Comparison of ENCODE assay signal across 9 cellular contexts in genomic region chr2:121099329-121100318, GRCh38.
DNase-seq lines count a peak whose midpoint lies in the region; TF ChIP-seq lines count a peak whose summit lies in the region.
"Had no signal": no experiment of that assay in that cellular context is flagged by ENCODE, and none has a peak within 500 bp of the region (broad histone marks: within the 10 kb centered on the region; RNA-seq: fewer than 3 reads in every experiment).

No MANE protein-coding gene starts in this region.

- peak overlapping the region in 1 of 4 donors; percentile 52 for H3K27ac ChIP-seq in sigmoid colon
- H3K27ac ChIP-seq in Peyer's patch, result no peak overlapping the region

- CTCF ChIA-PET in activated naive CD4-positive, alpha-beta T cell treated with anti-CD3 and anti-CD28 coated beads, Interleukin-2, amount 10 ng/mL, durations not matched to agents 7 days and 5 days (lab: Charles Lee), result interaction anchor here (1.2 to 8.1 kb wide), 3 partner anchors 14 to 23 kb away, joined by 3 to 38 read pairs (median 3); no protein-coding TSS in a partner anchor

- TF ChIP-seq POLR2A in sigmoid colon (IDR thresholded peaks at IDR 0.05) (no peak), Peyer's patch (IDR thresholded peaks at IDR 0.05) (no peak)

- peak; percentile 23 for DNase-seq in DMS79 treated with DMSO at 0.1 percent for 48 hours (lab: John Stamatoyannopoulos, UW)
- DNase-seq in DMS79 (lab: John Stamatoyannopoulos, UW), result no peak
- DNase-seq in NCI-H69 (lab: John Stamatoyannopoulos, UW), result peak; percentile 42
- DNase-seq in fibroblast of the aortic adventitia (ENCODE audit: low read depth), result no peak
- peak; percentile 64 for DNase-seq in sigmoid colon
- DNase-seq in Peyer's patch, result no peak
- DNase-seq in activated naive CD4-positive, alpha-beta T cell treated with anti-CD3 and anti-CD28 coated beads, Interleukin-2, amount 10 ng/mL, durations not matched to agents 7 days and 5 days, result no peak
- DNase-seq in T-helper 2 cell treated with Interferon-gamma antibody and Interleukin-4, amounts not matched to agents 5 μg/mL and 100 μg/mL, for 36 hours (ENCODE audit: low spot score), result no peak

- H3K27me3 Mint-ChIP-seq in activated naive CD4-positive, alpha-beta T cell treated with anti-CD3 and anti-CD28 coated beads, Interleukin-2, amount 10 ng/mL, durations not matched to agents 7 days and 5 days, result peaks cover 18% of the 10 kb centered on the region
- no peaks in the 10 kb centered on the region for H3K27me3 Mint-ChIP-seq in T-helper 2 cell treated with Interferon-gamma antibody and Interleukin-4, amounts not matched to agents 5 μg/mL and 100 μg/mL, for 36 hours (ENCODE audit: low read depth)

- H3K4me1 ChIP-seq in sigmoid colon (peaks cover 0 to 17% (median 12%) of the 10 kb centered on the region in 4 donors), Peyer's patch (no peaks in the 10 kb centered on the region)

- H3K36me3 Mint-ChIP-seq in activated naive CD4-positive, alpha-beta T cell treated with anti-CD3 and anti-CD28 coated beads, Interleukin-2, amount 10 ng/mL, durations not matched to agents 7 days and 5 days, result no peaks in the 10 kb centered on the region
- H3K36me3 Mint-ChIP-seq in T-helper 2 cell treated with Interferon-gamma antibody and Interleukin-4, amounts not matched to agents 5 μg/mL and 100 μg/mL, for 36 hours (ENCODE audit: low read depth), result no peaks in the 10 kb centered on the region
- H3K36me3 Mint-ChIP-seq: stimulated activated memory B cell treated with anti-CD40 and anti-IgM and Interleukin-4, amounts not matched to agents 10 μg/mL and 1 μg/mL and 100 μg/mL, for 72 hours had no signal

- no peaks in the 10 kb centered on the region for H3K9me3 Mint-ChIP-seq in activated naive CD4-positive, alpha-beta T cell treated with anti-CD3 and anti-CD28 coated beads, Interleukin-2, amount 10 ng/mL, durations not matched to agents 7 days and 5 days
- H3K9me3 Mint-ChIP-seq in T-helper 2 cell treated with Interferon-gamma antibody and Interleukin-4, amounts not matched to agents 5 μg/mL and 100 μg/mL, for 36 hours, result no peaks in the 10 kb centered on the region
- H3K9me3 Mint-ChIP-seq: stimulated activated memory B cell treated with anti-CD40 and anti-IgM and Interleukin-4, amounts not matched to agents 10 μg/mL and 1 μg/mL and 100 μg/mL, for 72 hours had no signal

- H3K27me3 ChIP-seq in sigmoid colon (no peaks in the 10 kb centered on the region), Peyer's patch (no peaks in the 10 kb centered on the region)

- 56 to 64% methylated on average over 8 of the region's 8 CpGs for WGBS in sigmoid colon, 2 donors

- H3K27ac Mint-ChIP-seq in activated naive CD4-positive, alpha-beta T cell treated with anti-CD3 and anti-CD28 coated beads, Interleukin-2, amount 10 ng/mL, durations not matched to agents 7 days and 5 days, result no peak overlapping the region
- no peak overlapping the region for H3K27ac Mint-ChIP-seq in T-helper 2 cell treated with Interferon-gamma antibody and Interleukin-4, amounts not matched to agents 5 μg/mL and 100 μg/mL, for 36 hours
- H3K27ac Mint-ChIP-seq: stimulated activated memory B cell treated with anti-CD40 and anti-IgM and Interleukin-4, amounts not matched to agents 10 μg/mL and 1 μg/mL and 100 μg/mL, for 72 hours had no signal

- intact Hi-C loops in sigmoid colon (cut with DNase I), result loop anchor here (5.0 kb wide), 1 partner anchor 258 kb away; no protein-coding TSS in a partner anchor

- no peaks in the 10 kb centered on the region for H3K4me1 Mint-ChIP-seq in activated naive CD4-positive, alpha-beta T cell treated with anti-CD3 and anti-CD28 coated beads, Interleukin-2, amount 10 ng/mL, durations not matched to agents 7 days and 5 days
- H3K4me1 Mint-ChIP-seq in T-helper 2 cell treated with Interferon-gamma antibody and Interleukin-4, amounts not matched to agents 5 μg/mL and 100 μg/mL, for 36 hours (ENCODE audit: low read depth), result no peaks in the 10 kb centered on the region
- H3K4me1 Mint-ChIP-seq: stimulated activated memory B cell treated with anti-CD40 and anti-IgM and Interleukin-4, amounts not matched to agents 10 μg/mL and 1 μg/mL and 100 μg/mL, for 72 hours had no signal

- no peak overlapping the region for H3K4me3 Mint-ChIP-seq in activated naive CD4-positive, alpha-beta T cell treated with anti-CD3 and anti-CD28 coated beads, Interleukin-2, amount 10 ng/mL, durations not matched to agents 7 days and 5 days
- no peak overlapping the region for H3K4me3 Mint-ChIP-seq in T-helper 2 cell treated with Interferon-gamma antibody and Interleukin-4, amounts not matched to agents 5 μg/mL and 100 μg/mL, for 36 hours
- H3K4me3 Mint-ChIP-seq: stimulated activated memory B cell treated with anti-CD40 and anti-IgM and Interleukin-4, amounts not matched to agents 10 μg/mL and 1 μg/mL and 100 μg/mL, for 72 hours had no signal

- H3K4me3 ChIP-seq in fibroblast of the aortic adventitia (ENCODE audit: low read depth, low read length) (no peak overlapping the region), sigmoid colon (no peak overlapping the region), Peyer's patch (no peak overlapping the region)

- TF ChIP-seq CTCF in fibroblast of the aortic adventitia (IDR thresholded peaks at IDR 0.05; ENCODE audit: insufficient read depth, low read length) (peak; percentile 36), sigmoid colon (IDR thresholded peaks at IDR 0.05) (no peak), Peyer's patch (IDR thresholded peaks at IDR 0.05) (peak in 3 of 6 experiments; percentile 26 to 39 (median 34))

- no peaks in the 10 kb centered on the region for H3K9me3 ChIP-seq in sigmoid colon
- no peaks in the 10 kb centered on the region for H3K9me3 ChIP-seq in Peyer's patch

- no peak for TF ChIP-seq EP300 in sigmoid colon (IDR thresholded peaks at IDR 0.05)

- no peaks in the 10 kb centered on the region for H3K36me3 ChIP-seq in sigmoid colon
- H3K36me3 ChIP-seq in Peyer's patch, result no peaks in the 10 kb centered on the region

Comparison
In these comparisons a context has a peak if more than half of its experiments do, and no peak if none do; other contexts are left out.
1. DNase-seq: peak in DMS79 treated with DMSO at 0.1 percent for 48 hours (single experiment), NCI-H69 (single experiment) and sigmoid colon (single experiment); none in DMS79 (single experiment), fibroblast of the aortic adventitia (single experiment), Peyer's patch (0 of 3), activated naive CD4-positive, alpha-beta T cell treated with anti-CD3 and anti-CD28 coated beads, Interleukin-2, amount 10 ng/mL, durations not matched to agents 7 days and 5 days (single experiment) and T-helper 2 cell treated with Interferon-gamma antibody and Interleukin-4, amounts not matched to agents 5 μg/mL and 100 μg/mL, for 36 hours (single experiment).